ENCODE assay signal across 9 cellular contexts in genomic region chr11:128501576-128502549, GRCh38.
DNase-seq lines count a peak whose midpoint lies in the region; ATAC-seq and TF ChIP-seq lines count a peak whose summit lies in the region.
"Had no signal": no experiment of that assay in that cellular context is flagged by ENCODE, and none has a peak within 500 bp of the region (broad histone marks: within the 10 kb centered on the region; RNA-seq: fewer than 3 reads in every experiment).

No MANE protein-coding gene starts in this region.

- intact Hi-C loops in body of pancreas (cut with DNase I) (no loop called here), right lobe of liver (cut with DNase I) (no loop called here), tibial artery (cut with DNase I; ENCODE audit: low total_unique reads) (no loop called here)

- no peaks in the 10 kb centered on the region for H3K27me3 ChIP-seq in body of pancreas
- no peaks in the 10 kb centered on the region for H3K27me3 ChIP-seq in right lobe of liver
- H3K27me3 ChIP-seq in tibial artery, result no peaks in the 10 kb centered on the region

- H3K4me1 Mint-ChIP-seq in activated CD8-positive, alpha-beta memory T cell treated with anti-CD3 and anti-CD28 coated beads, Interleukin-2, amount 10 ng/mL, durations not matched to agents 7 days and 5 days, result peaks cover 95% of the 10 kb centered on the region

- no peaks in the 10 kb centered on the region for H3K9me3 ChIP-seq in body of pancreas
- no peaks in the 10 kb centered on the region for H3K9me3 ChIP-seq in right lobe of liver
- H3K9me3 ChIP-seq in tibial artery, result no peaks in the 10 kb centered on the region

- no peaks in the 10 kb centered on the region for H3K9me3 Mint-ChIP-seq in activated CD8-positive, alpha-beta memory T cell treated with anti-CD3 and anti-CD28 coated beads, Interleukin-2, amount 10 ng/mL, durations not matched to agents 7 days and 5 days (ENCODE audit: low read depth)

- H3K27me3 Mint-ChIP-seq in activated CD8-positive, alpha-beta memory T cell treated with anti-CD3 and anti-CD28 coated beads, Interleukin-2, amount 10 ng/mL, durations not matched to agents 7 days and 5 days, result no peaks in the 10 kb centered on the region

- CTCF ChIA-PET in activated CD8-positive, alpha-beta memory T cell treated with anti-CD3 and anti-CD28 coated beads, Interleukin-2, amount 10 ng/mL, durations not matched to agents 7 days and 5 days (lab: Charles Lee), result interaction anchor here (0.8 to 14.7 kb wide), 9 partner anchors 9 to 329 kb away, joined by 3 to 108 read pairs (median 4); no protein-coding TSS in a partner anchor

- H3K27ac Mint-ChIP-seq in activated CD8-positive, alpha-beta memory T cell treated with anti-CD3 and anti-CD28 coated beads, Interleukin-2, amount 10 ng/mL, durations not matched to agents 7 days and 5 days, result peak overlapping the region; percentile 87

- TF ChIP-seq CTCF in body of pancreas (IDR thresholded peaks at IDR 0.05) (no peak), right lobe of liver (IDR thresholded peaks at IDR 0.05) (no peak), tibial artery (IDR thresholded peaks at IDR 0.05) (no peak)

- no peak for DNase-seq in activated CD8-positive, alpha-beta memory T cell treated with anti-CD3 and anti-CD28 coated beads, Interleukin-2, amount 10 ng/mL, durations not matched to agents 7 days and 5 days
- DNase-seq in activated CD8-positive, alpha-beta memory T cell treated with anti-CD3 and anti-CD28 coated beads for 24 hours, result no peak
- peak; percentile 35 to 68 (median 64) for DNase-seq in body of pancreas
- no peak for DNase-seq in right lobe of liver
- no peak for DNase-seq in tibial artery
- no peak for DNase-seq in NCI-H748 (lab: John Stamatoyannopoulos, UW; ENCODE audit: unreplicated experiment)
- no peak for DNase-seq in epidermal melanocyte (ENCODE audit: insufficient read length, low spot score)

- no peaks in the 10 kb centered on the region for H3K36me3 ChIP-seq in body of pancreas (replicated peaks in 1 of 2; ENCODE audit: insufficient read depth in 1 of 2, low read depth in 2 of 2)
- H3K36me3 ChIP-seq in right lobe of liver, result no peaks in the 10 kb centered on the region
- H3K36me3 ChIP-seq in tibial artery, result no peaks in the 10 kb centered on the region

- peaks cover 73% of the 10 kb centered on the region for H3K36me3 Mint-ChIP-seq in activated CD8-positive, alpha-beta memory T cell treated with anti-CD3 and anti-CD28 coated beads, Interleukin-2, amount 10 ng/mL, durations not matched to agents 7 days and 5 days

- peak overlapping the region in 2 of 4 donors; percentile 1 to 6 for H3K27ac ChIP-seq in body of pancreas
- H3K27ac ChIP-seq in right lobe of liver, result peak overlapping the region in 2 of 3 donors; percentile 5 to 6
- H3K27ac ChIP-seq in tibial artery, result peak overlapping the region; percentile 30 to 32
- H3K27ac ChIP-seq: C4-2B had no signal

- peak overlapping the region; percentile 66 for H3K4me3 Mint-ChIP-seq in activated CD8-positive, alpha-beta memory T cell treated with anti-CD3 and anti-CD28 coated beads, Interleukin-2, amount 10 ng/mL, durations not matched to agents 7 days and 5 days

- no peak overlapping the region for H3K4me3 ChIP-seq in body of pancreas
- H3K4me3 ChIP-seq in right lobe of liver, result no peak overlapping the region
- H3K4me3 ChIP-seq in tibial artery, result no peak overlapping the region

- peaks cover 28% of the 10 kb centered on the region for H3K4me1 ChIP-seq in body of pancreas
- H3K4me1 ChIP-seq in right lobe of liver, result peaks cover 0 to 30% (median 14%) of the 10 kb centered on the region in 4 donors
- H3K4me1 ChIP-seq in tibial artery, result peaks cover 6 to 100% (median 80%) of the 10 kb centered on the region in 4 donors

- TF ChIP-seq POLR2A in body of pancreas (IDR thresholded peaks at IDR 0.05) (no peak), right lobe of liver (IDR thresholded peaks at IDR 0.05) (no peak)

- WGBS in body of pancreas, 2 donors, result 43 to 56% methylated on average over 5 of the region's 5 CpGs
- 46% methylated on average over 5 of the region's 5 CpGs for WGBS in right lobe of liver (ENCODE audit: insufficient coverage, low coverage, low lambda C conversion rate, missing lambda C conversion rate)

- no peak for ATAC-seq in activated CD8-positive, alpha-beta memory T cell treated with anti-CD3 and anti-CD28 coated beads, Interleukin-2, amount 10 ng/mL, durations not matched to agents 7 days and 5 days
- ATAC-seq in body of pancreas, result peak; percentile 69
- ATAC-seq in right lobe of liver, result peak; percentile 28 to 64 (median 34)
- ATAC-seq in HG03354 (IDR thresholded peaks at IDR 0.05; ENCODE audit: poor library complexity, severe bottlenecking, unreplicated experiment), result no peak

Comparison
In these comparisons a context has a peak if more than half of its experiments do, and no peak if none do; other contexts are left out.
1. ATAC-seq: peak in body of pancreas (single experiment) and right lobe of liver (4 of 4); none in activated CD8-positive, alpha-beta memory T cell treated with anti-CD3 and anti-CD28 coated beads, Interleukin-2, amount 10 ng/mL, durations not matched to agents 7 days and 5 days (single experiment) and HG03354 (single experiment).
2. DNase-seq: peak in body of pancreas (4 of 4); none in activated CD8-positive, alpha-beta memory T cell treated with anti-CD3 and anti-CD28 coated beads, Interleukin-2, amount 10 ng/mL, durations not matched to agents 7 days and 5 days (single experiment), activated CD8-positive, alpha-beta memory T cell treated with anti-CD3 and anti-CD28 coated beads for 24 hours (single experiment), right lobe of liver (0 of 3), tibial artery (0 of 2), NCI-H748 (single experiment) and epidermal melanocyte (single experiment).